Comparison of ENCODE assay signal across 12 cellular contexts in genomic region chr6:40804905-40805304, GRCh38.
DNase-seq lines count a peak whose midpoint lies in the region; ATAC-seq and TF ChIP-seq lines count a peak whose summit lies in the region.
"Had no signal": no experiment of that assay in that cellular context is flagged by ENCODE, and none has a peak within 500 bp of the region (broad histone marks: within the 10 kb centered on the region; RNA-seq: fewer than 3 reads in every experiment).

No MANE protein-coding gene starts in this region.

- peaks cover 6% of the 10 kb centered on the region for H3K27me3 Mint-ChIP-seq in T-helper 2 cell treated with Interferon-gamma antibody and Interleukin-4, amounts not matched to agents 5 μg/mL and 100 μg/mL, for 36 hours (ENCODE audit: low read depth)
- H3K27me3 Mint-ChIP-seq in activated T-cell treated with anti-CD3 and anti-CD28 coated beads, Interleukin-2, amount 50 U/mL, for 24 hours: no peaks in the 10 kb centered on the region

- TF ChIP-seq POLR2A in esophagus squamous epithelium (IDR thresholded peaks at IDR 0.05) (no peak), gastrocnemius medialis (IDR thresholded peaks at IDR 0.05) (no peak)

- H3K4me2 ChIP-seq in OCI-LY7 (ENCODE audit: low read length): no peak overlapping the region

- TF ChIP-seq CTCF in cardiac muscle cell (IDR thresholded peaks at IDR 0.05; ENCODE audit: low read depth, low read length) (peak; percentile 19), OCI-LY7 (conservative IDR thresholded peaks at IDR 0.05; ENCODE audit: low read length) (peak; percentile 70), esophagus squamous epithelium (IDR thresholded peaks at IDR 0.05) (peak in 2 of 6 experiments; percentile 26 to 54), gastrocnemius medialis (IDR thresholded peaks at IDR 0.05 in 4 of 5, conservative IDR thresholded peaks at IDR 0.05 in 1 of 5) (peak in 4 of 5 experiments; percentile 19 to 46 (median 30))

- H3K4me3 ChIP-seq in cardiac muscle cell: no peak overlapping the region
- H3K4me3 ChIP-seq in OCI-LY7 (ENCODE audit: low read depth, low read length, poor library complexity, severe bottlenecking): no peak overlapping the region
- H3K4me3 ChIP-seq in esophagus squamous epithelium: no peak overlapping the region
- H3K4me3 ChIP-seq in gastrocnemius medialis: no peak overlapping the region
- H3K4me3 ChIP-seq: prostate gland had no signal

- H3K36me3 ChIP-seq in cardiac muscle cell (no peaks in the 10 kb centered on the region), OCI-LY7 (ENCODE audit: insufficient read depth, low read length) (no peaks in the 10 kb centered on the region), esophagus squamous epithelium (no peaks in the 10 kb centered on the region), gastrocnemius medialis (no peaks in the 10 kb centered on the region)
- H3K36me3 ChIP-seq: prostate gland had no signal

- H3K27ac ChIP-seq in cardiac muscle cell (no peak overlapping the region), OCI-LY7 (ENCODE audit: low read depth, low read length, poor library complexity, severe bottlenecking) (no peak overlapping the region), esophagus squamous epithelium (peak overlapping the region; percentile 76 to 90 (median 80)), gastrocnemius medialis (peak overlapping the region; percentile 45 to 76 (median 62))
- H3K27ac ChIP-seq: prostate gland had no signal

- no peak overlapping the region for H3K27ac Mint-ChIP-seq in T-helper 2 cell treated with Interferon-gamma antibody and Interleukin-4, amounts not matched to agents 5 μg/mL and 100 μg/mL, for 36 hours
- no peak overlapping the region for H3K27ac Mint-ChIP-seq in activated T-cell treated with anti-CD3 and anti-CD28 coated beads, Interleukin-2, amount 50 U/mL, for 24 hours

- H4K20me1 ChIP-seq in OCI-LY7 (ENCODE audit: insufficient read depth, low read length): no peaks in the 10 kb centered on the region

- H3K4me1 Mint-ChIP-seq in T-helper 2 cell treated with Interferon-gamma antibody and Interleukin-4, amounts not matched to agents 5 μg/mL and 100 μg/mL, for 36 hours (ENCODE audit: low read depth): no peaks in the 10 kb centered on the region
- H3K4me1 Mint-ChIP-seq in activated T-cell treated with anti-CD3 and anti-CD28 coated beads, Interleukin-2, amount 50 U/mL, for 24 hours (ENCODE audit: low read depth): no peaks in the 10 kb centered on the region

- H3K9me2 ChIP-seq in OCI-LY7 (ENCODE audit: insufficient read depth, low read length): no peaks in the 10 kb centered on the region

- H3K4me3 Mint-ChIP-seq in T-helper 2 cell treated with Interferon-gamma antibody and Interleukin-4, amounts not matched to agents 5 μg/mL and 100 μg/mL, for 36 hours: no peak overlapping the region
- H3K4me3 Mint-ChIP-seq in activated T-cell treated with anti-CD3 and anti-CD28 coated beads, Interleukin-2, amount 50 U/mL, for 24 hours: no peak overlapping the region

- no peaks in the 10 kb centered on the region for H3K36me3 Mint-ChIP-seq in T-helper 2 cell treated with Interferon-gamma antibody and Interleukin-4, amounts not matched to agents 5 μg/mL and 100 μg/mL, for 36 hours (ENCODE audit: low read depth)
- H3K36me3 Mint-ChIP-seq in activated T-cell treated with anti-CD3 and anti-CD28 coated beads, Interleukin-2, amount 50 U/mL, for 24 hours (ENCODE audit: low read depth): no peaks in the 10 kb centered on the region

- no peaks in the 10 kb centered on the region for H3K79me2 ChIP-seq in OCI-LY7 (ENCODE audit: insufficient read depth, low read depth, low read length)

- intact Hi-C loops in left ventricle myocardium superior (cut with micrococcal nuclease): no loop called here
- intact Hi-C loops in OCI-LY7 (cut with micrococcal nuclease; ENCODE audit: unreplicated experiment): no loop called here
- intact Hi-C loops in esophagus squamous epithelium (cut with DNase I): no loop called here
- intact Hi-C loops in gastrocnemius medialis (cut with DNase I; ENCODE audit: low total_unique reads): loop anchor here (10.0 kb wide), 1 partner anchor 130 kb away; no protein-coding TSS in a partner anchor

- CTCF ChIA-PET in OCI-LY7 (lab: Charles Lee; ENCODE audit: unreplicated experiment): no interaction called here

- DNase-seq in cardiac muscle cell (ENCODE audit: low read depth in 1 of 2, low spot score in 1 of 2): no peak
- DNase-seq in left ventricle myocardium superior: no peak
- DNase-seq in OCI-LY7 (ENCODE audit: low spot score): peak; percentile 5
- DNase-seq in esophagus squamous epithelium (lab: John Stamatoyannopoulos, UW): no peak
- no peak for DNase-seq in gastrocnemius medialis
- DNase-seq in T-helper 2 cell treated with Interferon-gamma antibody and Interleukin-4, amounts not matched to agents 5 μg/mL and 100 μg/mL, for 36 hours (ENCODE audit: low spot score): no peak
- DNase-seq in activated T-cell treated with anti-CD3 and anti-CD28 coated beads, Interleukin-2, amount 50 U/mL, for 24 hours: no peak
- no peak for DNase-seq in GM19238 (ENCODE audit: insufficient read length, low spot score)
- DNase-seq: hippocampal formation; Kasumi-1; stimulated activated CD4-positive, alpha-beta T cell treated with anti-CD3 and anti-CD28 coated beads, Interleukin-2, amount 100 ng/mL, for 24 hours had no signal

- POLR2A ChIA-PET in OCI-LY7 (lab: Charles Lee): no interaction called here

- H3K9me3 ChIP-seq in cardiac muscle cell (ENCODE audit: low read depth): no peaks in the 10 kb centered on the region
- no peaks in the 10 kb centered on the region for H3K9me3 ChIP-seq in OCI-LY7 (ENCODE audit: low read length)
- H3K9me3 ChIP-seq in esophagus squamous epithelium: no peaks in the 10 kb centered on the region
- H3K9me3 ChIP-seq in gastrocnemius medialis: no peaks in the 10 kb centered on the region
- H3K9me3 ChIP-seq: prostate gland had no signal

- H3K27me3 ChIP-seq in cardiac muscle cell (no peaks in the 10 kb centered on the region), esophagus squamous epithelium (no peaks in the 10 kb centered on the region), gastrocnemius medialis (no peaks in the 10 kb centered on the region)

- no peak overlapping the region for H2AFZ ChIP-seq in OCI-LY7 (ENCODE audit: low read length)

- no peak for ATAC-seq in left ventricle myocardium superior
- no peak for ATAC-seq in gastrocnemius medialis

- WGBS in esophagus squamous epithelium, 2 donors: 90 to 94% methylated on average over 3 to 4 of the region's 4 CpGs

- in situ Hi-C loops in gastrocnemius medialis (cut with MboI; ENCODE audit: low sequenced_read_pairs in 4 of 4): loop anchor here in 1 of 4 donors (25.0 kb wide), 1 partner anchor 468 kb away; no protein-coding TSS in a partner anchor

- BruUV-seq in OCI-LY7 (replicated peaks; lab: Mats Ljungman, UMichigan): no TSS peak

- H3K4me1 ChIP-seq in cardiac muscle cell (ENCODE audit: low read depth): no peaks in the 10 kb centered on the region
- H3K4me1 ChIP-seq in OCI-LY7 (ENCODE audit: insufficient read depth, low read length, poor library complexity, severe bottlenecking): no peaks in the 10 kb centered on the region
- H3K4me1 ChIP-seq in esophagus squamous epithelium: peaks cover 21 to 65% (median 37%) of the 10 kb centered on the region in 3 donors
- peaks cover 23 to 47% of the 10 kb centered on the region in 2 donors for H3K4me1 ChIP-seq in gastrocnemius medialis
- H3K4me1 ChIP-seq: prostate gland had no signal

- H3K9me3 Mint-ChIP-seq in T-helper 2 cell treated with Interferon-gamma antibody and Interleukin-4, amounts not matched to agents 5 μg/mL and 100 μg/mL, for 36 hours: no peaks in the 10 kb centered on the region
- H3K9me3 Mint-ChIP-seq in activated T-cell treated with anti-CD3 and anti-CD28 coated beads, Interleukin-2, amount 50 U/mL, for 24 hours: no peaks in the 10 kb centered on the region

Comparison
In these comparisons a context has a peak if more than half of its experiments do, and no peak if none do; other contexts are left out.
1. H3K27ac ChIP-seq: peak in esophagus squamous epithelium (4 of 4) and gastrocnemius medialis (4 of 4); none in cardiac muscle cell (single experiment) and OCI-LY7 (single experiment).